ENCODE assay signal across 12 cellular contexts in genomic region chr11:113906038-113906437, GRCh38. TPM values are rescaled to one million over a fixed set of nuclear protein-coding genes. Genes with fewer than 3 reads are reported as not detected.
DNase-seq lines count a peak whose midpoint lies in the region; ATAC-seq and TF ChIP-seq lines count a peak whose summit lies in the region.
"Had no signal": no experiment of that assay in that cellular context is flagged by ENCODE, and none has a peak within 500 bp of the region (broad histone marks: within the 10 kb centered on the region; RNA-seq: fewer than 3 reads in every experiment).

No MANE protein-coding gene starts in this region.

- H3K9me3 ChIP-seq in smooth muscle cell (replicated peaks; ENCODE audit: low read depth) = no peaks in the 10 kb centered on the region
- H3K9me3 ChIP-seq: heart right ventricle, tibial artery had no signal

- H3K27me3 ChIP-seq in smooth muscle cell (ENCODE audit: low read depth) = peaks cover 26% of the 10 kb centered on the region

- no peak overlapping the region for H3K4me2 ChIP-seq in smooth muscle cell

- no peaks in the 10 kb centered on the region for H4K20me1 ChIP-seq in smooth muscle cell (ENCODE audit: low read depth)

- H3K4me3 ChIP-seq in smooth muscle cell = no peak overlapping the region
- H3K4me3 ChIP-seq: heart right ventricle, tibial artery had no signal

- H3K27ac ChIP-seq in smooth muscle cell (ENCODE audit: low read depth) = no peak overlapping the region
- H3K27ac ChIP-seq: heart right ventricle, tibial artery had no signal

- intact Hi-C loops in activated naive CD4-positive, alpha-beta T cell treated with anti-CD3 and anti-CD28 coated beads for 36 hours (cut with micrococcal nuclease) = no loop called here

- TF ChIP-seq CTCF in endothelial cell (IDR thresholded peaks at IDR 0.05; ENCODE audit: unreplicated experiment) (peak; percentile 23), smooth muscle cell (IDR thresholded peaks at IDR 0.05; ENCODE audit: borderline replicate concordance, insufficient read depth, poor library complexity, severe bottlenecking) (peak; percentile 23)

- DNase-seq in NCI-H146 (lab: John Stamatoyannopoulos, UW) (peak; percentile 16), NCI-H146 treated with DMSO at 0.1 percent for 48 hours (lab: John Stamatoyannopoulos, UW; ENCODE audit: unreplicated experiment) (no peak), NCI-H748 treated with DMSO at 0.1 percent for 48 hours (lab: John Stamatoyannopoulos, UW) (peak; percentile 35), endothelial cell (ENCODE audit: low spot score) (peak; percentile 35), smooth muscle cell (lab: John Stamatoyannopoulos, UW; ENCODE audit: unreplicated experiment) (no peak)
- no peak for DNase-seq in activated naive CD4-positive, alpha-beta T cell treated with anti-CD3 and anti-CD28 coated beads for 36 hours
- DNase-seq in activated CD4-positive, alpha-beta T cell treated with anti-CD3 and anti-CD28 coated beads, Interleukin-2, amount 50 U/mL, for 48 hours = no peak
- DNase-seq: heart right ventricle, RPMI8226, tibial artery had no signal

- H2AFZ ChIP-seq in smooth muscle cell (ENCODE audit: low read depth) = no peak overlapping the region

- H3K27ac Mint-ChIP-seq in endothelial cell (ENCODE audit: unreplicated experiment) = no peak overlapping the region
- no peak overlapping the region for H3K27ac Mint-ChIP-seq in activated naive CD4-positive, alpha-beta T cell treated with anti-CD3 and anti-CD28 coated beads for 36 hours
- H3K27ac Mint-ChIP-seq: activated T-helper 2 cell treated with anti-CD3 and anti-CD28 coated beads, Interferon-gamma antibody, Interleukin-2, Interleukin-4, amounts not matched to agents 10 μg/mL and 5 μg/mL and 100 μg/mL, durations not matched to agents 14 hours and 24 hours and 36 hours had no signal

- H3K27me3 Mint-ChIP-seq in endothelial cell (ENCODE audit: unreplicated experiment) = peaks cover 2% of the 10 kb centered on the region
- no peaks in the 10 kb centered on the region for H3K27me3 Mint-ChIP-seq in activated naive CD4-positive, alpha-beta T cell treated with anti-CD3 and anti-CD28 coated beads for 36 hours (ENCODE audit: low read depth)

- CTCF ChIA-PET in activated naive CD4-positive, alpha-beta T cell treated with anti-CD3 and anti-CD28 coated beads for 36 hours (lab: Charles Lee) = interaction anchor here (0.6 to 2.3 kb wide), 3 partner anchors 10 to 1811 kb away, joined by 4 to 7 read pairs (median 6); no protein-coding TSS in a partner anchor

- ATAC-seq in GM21717 (IDR thresholded peaks at IDR 0.05; ENCODE audit: unreplicated experiment) = no peak

- H3F3A ChIP-seq in smooth muscle cell (ENCODE audit: low read depth) = no peaks in the 10 kb centered on the region

- no peaks in the 10 kb centered on the region for H3K4me1 ChIP-seq in smooth muscle cell (ENCODE audit: low read depth)
- H3K4me1 ChIP-seq: tibial artery had no signal

- H3K9ac ChIP-seq in smooth muscle cell (ENCODE audit: low read depth) = no peak overlapping the region

- no peaks in the 10 kb centered on the region for H3K36me3 ChIP-seq in smooth muscle cell (ENCODE audit: low read depth)
- H3K36me3 ChIP-seq: heart right ventricle, tibial artery had no signal

- no peaks in the 10 kb centered on the region for H3K36me3 Mint-ChIP-seq in endothelial cell (ENCODE audit: low read depth, unreplicated experiment)
- no peaks in the 10 kb centered on the region for H3K36me3 Mint-ChIP-seq in activated naive CD4-positive, alpha-beta T cell treated with anti-CD3 and anti-CD28 coated beads for 36 hours (ENCODE audit: low read depth)

- H3K4me1 Mint-ChIP-seq in endothelial cell (ENCODE audit: unreplicated experiment) = peaks cover 2% of the 10 kb centered on the region
- H3K4me1 Mint-ChIP-seq in activated naive CD4-positive, alpha-beta T cell treated with anti-CD3 and anti-CD28 coated beads for 36 hours (ENCODE audit: low read depth) = no peaks in the 10 kb centered on the region

- H3K79me2 ChIP-seq in smooth muscle cell (ENCODE audit: low read depth) = no peaks in the 10 kb centered on the region

- H3K9me3 Mint-ChIP-seq in endothelial cell (ENCODE audit: unreplicated experiment) = no peaks in the 10 kb centered on the region
- no peaks in the 10 kb centered on the region for H3K9me3 Mint-ChIP-seq in activated naive CD4-positive, alpha-beta T cell treated with anti-CD3 and anti-CD28 coated beads for 36 hours
- H3K9me3 Mint-ChIP-seq: activated T-helper 2 cell treated with anti-CD3 and anti-CD28 coated beads, Interferon-gamma antibody, Interleukin-2, Interleukin-4, amounts not matched to agents 10 μg/mL and 5 μg/mL and 100 μg/mL, durations not matched to agents 14 hours and 24 hours and 36 hours had no signal

- no peak overlapping the region for H3K4me3 Mint-ChIP-seq in endothelial cell (ENCODE audit: unreplicated experiment)
- H3K4me3 Mint-ChIP-seq in activated naive CD4-positive, alpha-beta T cell treated with anti-CD3 and anti-CD28 coated beads for 36 hours = no peak overlapping the region

- WGBS in smooth muscle cell (ENCODE audit: low lambda C conversion rate) = 38% methylated on average over 4 of the region's 4 CpGs

RNA-seq across cellular contexts. Expression of gene HTR3B, which starts 1.4 kb away (rescaled TPM):
- total RNA-seq in endothelial cell (ENCODE audit: unreplicated experiment) = not detected
- not detected in 2 replicates for total RNA-seq in smooth muscle cell
- not detected in 2 replicates for polyA plus RNA-seq in smooth muscle cell
- not detected for total RNA-seq in activated naive CD4-positive, alpha-beta T cell treated with anti-CD3 and anti-CD28 coated beads for 36 hours
- total RNA-seq: activated T-helper 2 cell treated with anti-CD3 and anti-CD28 coated beads, Interferon-gamma antibody, Interleukin-2, Interleukin-4, amounts not matched to agents 10 μg/mL and 5 μg/mL and 100 μg/mL, durations not matched to agents 14 hours and 24 hours and 36 hours; heart right ventricle had no signal
- polyA plus RNA-seq: heart right ventricle had no signal

RNA-seq across cellular contexts. Expression of gene USP28, which starts 30.7 kb away (rescaled TPM):
- 89.8 TPM for total RNA-seq in endothelial cell (ENCODE audit: unreplicated experiment)
- 50.5 and 57.5 TPM in 2 replicates for total RNA-seq in smooth muscle cell
- polyA plus RNA-seq in smooth muscle cell = 15.9 and 18.6 TPM in 2 replicates
- total RNA-seq in activated naive CD4-positive, alpha-beta T cell treated with anti-CD3 and anti-CD28 coated beads for 36 hours = 10 to 100 TPM; 26.1 to 26.8 TPM

Comparison
In these comparisons a context has a peak if more than half of its experiments do, and no peak if none do; other contexts are left out.
1. DNase-seq: peak in NCI-H146 (single experiment), NCI-H748 treated with DMSO at 0.1 percent for 48 hours (single experiment) and endothelial cell (single experiment); none in NCI-H146 treated with DMSO at 0.1 percent for 48 hours (single experiment), smooth muscle cell (single experiment), activated naive CD4-positive, alpha-beta T cell treated with anti-CD3 and anti-CD28 coated beads for 36 hours (single experiment) and activated CD4-positive, alpha-beta T cell treated with anti-CD3 and anti-CD28 coated beads, Interleukin-2, amount 50 U/mL, for 48 hours (0 of 2).